1 cellular context compared by ENCODE assay signal in the genomic region with DNA sequence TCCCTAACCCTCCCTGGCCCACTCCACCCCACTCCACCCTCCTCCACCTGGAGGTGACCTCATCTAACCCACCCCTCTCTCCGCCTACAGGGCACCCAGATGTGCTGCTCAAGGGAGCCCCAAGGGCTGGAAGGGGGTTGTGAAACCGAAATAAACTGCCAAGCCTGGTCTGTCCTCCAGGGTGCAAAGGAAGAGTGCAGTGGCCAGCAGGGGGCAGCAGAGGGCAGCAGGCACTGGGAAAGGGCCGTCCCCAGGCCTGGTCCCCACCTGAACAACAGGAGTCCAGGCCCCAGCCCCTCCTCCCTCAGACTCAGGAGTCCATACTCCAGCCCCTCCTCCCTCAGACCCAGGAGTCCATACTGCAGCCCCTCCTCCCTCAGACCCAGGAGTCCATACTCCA.
TF ChIP-seq lines count a peak whose summit lies in the region.

No MANE protein-coding gene starts in this region.

TF ChIP-seq in endothelial cell of umbilical vein, 7 proteins besides CTCF, POLR2A, EP300 and RAD21 (continued from another document):
- TF ChIP-seq MYC (IDR thresholded peaks at IDR 0.05; ENCODE audit: low read depth, low read length), result no peak
- TF ChIP-seq, protein P1, sequence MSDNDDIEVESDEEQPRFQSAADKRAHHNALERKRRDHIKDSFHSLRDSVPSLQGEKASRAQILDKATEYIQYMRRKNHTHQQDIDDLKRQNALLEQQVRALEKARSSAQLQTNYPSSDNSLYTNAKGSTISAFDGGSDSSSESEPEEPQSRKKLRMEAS (IDR thresholded peaks at IDR 0.05; ENCODE audit: insufficient read depth, insufficient read length), result no peak
- TF ChIP-seq JUN (IDR thresholded peaks at IDR 0.05; ENCODE audit: borderline replicate concordance, insufficient read depth, insufficient read length, low read depth), result no peak
